Comparison of ENCODE assay signal across 22 cellular contexts in the genomic region with DNA sequence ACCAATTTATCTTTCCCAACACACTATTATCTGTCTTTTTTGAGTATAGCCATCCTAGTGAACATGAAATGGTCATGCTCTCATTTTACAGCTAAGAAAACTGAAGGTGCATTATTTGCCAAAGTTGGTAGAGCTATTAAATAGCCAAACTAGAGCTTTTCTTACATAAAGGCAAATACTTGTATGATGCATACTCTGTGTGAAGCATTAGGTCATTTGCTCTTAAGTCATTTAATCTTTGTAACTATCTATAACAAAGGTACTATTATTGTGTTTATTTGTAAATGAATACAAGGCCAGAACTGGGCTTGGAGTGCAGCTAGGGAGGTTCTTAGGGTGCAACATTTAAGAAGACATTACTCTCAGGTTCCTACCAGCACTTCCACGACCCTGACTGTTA.
"Had no signal": no experiment of that assay in that cellular context is flagged by ENCODE, and none has a peak within 500 bp of the region (broad histone marks: within the 10 kb centered on the region; RNA-seq: fewer than 3 reads in every experiment).

No MANE protein-coding gene starts in this region.

- H3K27me3 ChIP-seq: colonic mucosa, esophagus squamous epithelium, heart right ventricle, upper lobe of left lung had no signal

- FAIRE-seq: astrocyte, endothelial cell of umbilical vein, kidney had no signal

- ATAC-seq: activated T-cell treated with anti-CD3 and anti-CD28 coated beads, Interleukin-2, amount 50 U/mL, for 4 hours; effector memory CD8-positive, alpha-beta T cell; naive thymus-derived CD4-positive, alpha-beta T cell had no signal

- H3K9me3 ChIP-seq: colonic mucosa, esophagus squamous epithelium, heart right ventricle, sigmoid colon, upper lobe of left lung had no signal

- H3K27ac ChIP-seq: colonic mucosa, dorsolateral prefrontal cortex, esophagus squamous epithelium, sigmoid colon, upper lobe of left lung had no signal

- H3K4me1 ChIP-seq: colonic mucosa, upper lobe of left lung had no signal

- H3K36me3 ChIP-seq: colonic mucosa, sigmoid colon, upper lobe of left lung had no signal

- H3K4me3 ChIP-seq: colonic mucosa, dorsolateral prefrontal cortex, esophagus squamous epithelium, heart right ventricle, sigmoid colon, upper lobe of left lung had no signal

- DNase-seq: activated B cell treated with CpG ODN at 0.5 μM for 24 hours; activated CD4-positive, alpha-beta T cell treated with anti-CD3 and anti-CD28 coated beads for 4 hours; activated CD4-positive, alpha-beta T cell treated with anti-CD3 and anti-CD28 coated beads, Interleukin-2, amount 50 U/mL, for 48 hours; activated CD8-positive, alpha-beta memory T cell treated with anti-CD3 and anti-CD28 coated beads, Interleukin-2, amount 50 U/mL, for 48 hours; activated naive CD4-positive, alpha-beta T cell treated with Interleukin-2 at 50 U/mL for 16 hours; activated naive CD8-positive, alpha-beta T cell treated with anti-CD3 and anti-CD28 coated beads for 36 hours; activated T-cell treated with anti-CD3 and anti-CD28 coated beads, Interleukin-2, amount 50 U/mL, for 4 hours; colonic mucosa; dorsolateral prefrontal cortex; effector memory CD8-positive, alpha-beta T cell; esophagus squamous epithelium; heart right ventricle; kidney; naive thymus-derived CD4-positive, alpha-beta T cell; occipital lobe; sigmoid colon; stimulated activated CD4-positive, alpha-beta T cell treated with anti-CD3 and anti-CD28 coated beads, Interleukin-4, amount 100 ng/mL, for 1 hour; stimulated activated naive CD4-positive, alpha-beta T cell treated with Interleukin-2 at 50 U/mL for 16 hours; T-helper 9 cell; upper lobe of left lung had no signal
